ENCODE assay signal across 8 cellular contexts in genomic region chr16:3234543-3235541, GRCh38. TPM values are rescaled to one million over a fixed set of nuclear protein-coding genes. Genes with fewer than 3 reads are reported as not detected.
DNase-seq lines count a peak whose midpoint lies in the region; ATAC-seq and TF ChIP-seq lines count a peak whose summit lies in the region.

TSS of gene ZNF200 (minus strand) at chr16:3235158. CDS start at chr16:3233755, 1,403 bp downstream.

- H3K27ac Mint-ChIP-seq in IgD-negative memory B cell, result peak within 1 kb of the TSS; percentile 96 to 99 (median 99)

- H3K4me1 ChIP-seq in mononuclear cell (ENCODE audit: insufficient read depth, low read length), result peaks cover 15% of the 10 kb centered on the region

- peaks cover 25% of the 10 kb centered on the region for H3K36me3 Mint-ChIP-seq in IgD-negative memory B cell

- peak; percentile 91 for ATAC-seq in GM21529 (IDR thresholded peaks at IDR 0.05; ENCODE audit: unreplicated experiment)

- peak within 1 kb of the TSS; percentile 93 to 99 (median 96) for H3K4me3 Mint-ChIP-seq in IgD-negative memory B cell

- H3K27me3 ChIP-seq in mononuclear cell (ENCODE audit: insufficient read depth, low read length), result no peaks in the 10 kb centered on the region

- H3K27me3 Mint-ChIP-seq in IgD-negative memory B cell, result no peaks in the 10 kb centered on the region

- TF ChIP-seq CTCF in epithelial cell of esophagus (IDR thresholded peaks at IDR 0.05; ENCODE audit: insufficient read depth, low read depth, low read length, missing control alignments), result no peak

- DNase-seq in DMS114 treated with DMSO at 0.1 percent for 48 hours (lab: John Stamatoyannopoulos, UW; ENCODE audit: unreplicated experiment), result peak; percentile 91
- peak; percentile 97 for DNase-seq in OCI-M1 (lab: John Stamatoyannopoulos, UW)
- DNase-seq in activated T-cell treated with anti-CD3 and anti-CD28 coated beads for 24 hours (ENCODE audit: low read depth), result peak; percentile 90
- peak; percentile 97 for DNase-seq in epithelial cell of esophagus (ENCODE audit: low read depth)
- peak; percentile 90 for DNase-seq in stimulated activated CD8-positive, alpha-beta memory T cell treated with anti-CD3 and anti-CD28 coated beads, Interleukin-2, amount 100 ng/mL, for 48 hours (ENCODE audit: low read depth in 2 of 2)

- peaks cover 0 to 9% (median 6%) of the 10 kb centered on the region in 3 donors for H3K9me3 Mint-ChIP-seq in IgD-negative memory B cell

- H3K4me1 Mint-ChIP-seq in IgD-negative memory B cell, result peaks cover 4 to 16% (median 13%) of the 10 kb centered on the region in 3 donors

- H3K9me3 ChIP-seq in mononuclear cell (ENCODE audit: low read depth, low read length), result peaks cover 10% of the 10 kb centered on the region

- H3K4me3 ChIP-seq in epithelial cell of esophagus (ENCODE audit: low read length) (peak within 1 kb of the TSS; percentile 97), mononuclear cell (ENCODE audit: low read length) (peak within 1 kb of the TSS; percentile 66)

RNA-seq across cellular contexts. Expression of gene ZNF200, which starts in this region (rescaled TPM):
- 8.3 TPM for polyA plus RNA-seq in IgD-negative memory B cell
- 4.5 TPM for total RNA-seq in mononuclear cell

Comparison
In these comparisons a context has a peak if more than half of its experiments do, and no peak if none do; other contexts are left out.
1. Peak in every context shown above with its lines: DNase-seq, ATAC-seq and H3K4me3 ChIP-seq.